12 cellular contexts compared by ENCODE assay signal in the genomic region with DNA sequence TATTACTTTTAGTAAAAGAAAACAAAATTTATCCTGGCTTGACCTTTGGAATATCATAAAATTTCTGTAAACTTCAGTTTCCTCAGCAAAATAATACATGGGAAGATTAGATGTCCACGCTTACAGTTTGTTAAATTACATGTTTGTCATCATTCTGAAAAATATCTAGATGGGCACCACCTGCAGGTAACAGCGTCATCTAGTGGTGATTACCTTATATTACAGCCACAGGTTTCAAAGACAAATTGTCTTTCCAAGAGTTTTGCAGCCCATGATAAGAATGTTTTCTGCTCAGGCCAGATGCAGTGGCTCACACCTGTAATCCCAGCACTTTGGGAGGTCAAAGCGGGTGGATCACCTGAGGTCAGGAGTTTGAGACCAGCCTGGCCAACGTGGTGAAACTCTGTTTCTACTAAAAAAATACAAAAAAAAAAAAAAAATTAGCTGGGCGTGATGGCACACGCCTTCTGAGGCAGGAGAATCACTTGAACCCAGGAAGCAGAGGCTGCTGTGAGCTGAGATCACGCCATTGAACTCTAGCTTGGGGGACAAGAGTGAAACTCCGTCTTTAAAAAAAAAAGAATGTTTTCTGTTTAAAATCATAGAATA.
A peak's percentile ranks its signal among the peaks of the same experiment; 100 is the strongest.
DNase-seq lines count a peak whose midpoint lies in the region; ATAC-seq and TF ChIP-seq lines count a peak whose summit lies in the region.
"Had no signal": no experiment of that assay in that cellular context is flagged by ENCODE, and none has a peak within 500 bp of the region (broad histone marks: within the 10 kb centered on the region; RNA-seq: fewer than 3 reads in every experiment).

No MANE protein-coding gene starts in this region.

- WGBS in heart right ventricle, 2 donors, result 82 to 84% methylated on average over 8 of the region's 8 CpGs

- no peak overlapping the region for H3K4me3 Mint-ChIP-seq in type B pancreatic cell
- H3K4me3 Mint-ChIP-seq: activated naive CD8-positive, alpha-beta T cell treated with anti-CD3 and anti-CD28 coated beads, Interleukin-2, amount 10 ng/mL, durations not matched to agents 7 days and 5 days; T-helper 17 cell had no signal

- H3K4me1 ChIP-seq in heart right ventricle (peaks cover 0 to 19% (median 7%) of the 10 kb centered on the region in 9 donors), PC-9 (replicated peaks; ENCODE audit: insufficient read depth) (no peaks in the 10 kb centered on the region)

- no peaks in the 10 kb centered on the region for H3K27me3 Mint-ChIP-seq in type B pancreatic cell

- TF ChIP-seq CTCF in heart right ventricle (IDR thresholded peaks at IDR 0.05), result peak in 7 of 9 donors; percentile 34 to 54 (median 41)
- TF ChIP-seq CTCF in PC-9 (conservative IDR thresholded peaks at IDR 0.05), result peak; percentile 97
- TF ChIP-seq CTCF in fibroblast of pulmonary artery (IDR thresholded peaks at IDR 0.05; ENCODE audit: low read length, missing control alignments), result peak; percentile 56
- peak; percentile 83 for TF ChIP-seq CTCF in type B pancreatic cell (conservative IDR thresholded peaks at IDR 0.05)

- no TSS peak for BruUV-seq in PC-9 (replicated peaks; lab: Mats Ljungman, UMichigan)

- no peaks in the 10 kb centered on the region for H3K9me3 ChIP-seq in heart right ventricle
- H3K9me3 ChIP-seq in PC-9 (ENCODE audit: insufficient read depth, low read depth), result no peaks in the 10 kb centered on the region
- H3K9me3 ChIP-seq: spleen had no signal

- H3K27me3 ChIP-seq in heart right ventricle (no peaks in the 10 kb centered on the region), PC-9 (ENCODE audit: insufficient read depth, low read depth) (no peaks in the 10 kb centered on the region)
- H3K27me3 ChIP-seq: spleen had no signal

- no peak overlapping the region for H3K27ac ChIP-seq in heart right ventricle
- H3K27ac ChIP-seq in PC-9, result no peak overlapping the region
- H3K27ac ChIP-seq: spleen had no signal

- ATAC-seq in heart right ventricle, result no peak
- no peak for ATAC-seq in Right ventricle myocardium inferior
- ATAC-seq in GM18520 (IDR thresholded peaks at IDR 0.05; ENCODE audit: unreplicated experiment), result no peak
- ATAC-seq: T-helper 17 cell had no signal

- H3K9me3 Mint-ChIP-seq in type B pancreatic cell, result no peaks in the 10 kb centered on the region
- H3K9me3 Mint-ChIP-seq: activated naive CD8-positive, alpha-beta T cell treated with anti-CD3 and anti-CD28 coated beads, Interleukin-2, amount 10 ng/mL, durations not matched to agents 7 days and 5 days had no signal

- H3K79me2 ChIP-seq in PC-9 (ENCODE audit: low read depth), result no peaks in the 10 kb centered on the region

- H3K4me3 ChIP-seq in heart right ventricle (no peak overlapping the region), PC-9 (no peak overlapping the region), fibroblast of pulmonary artery (replicated peaks; ENCODE audit: low read depth, low read length) (no peak overlapping the region)
- H3K4me3 ChIP-seq: spleen had no signal

- no peak overlapping the region for H3K4me2 ChIP-seq in PC-9

- CTCF ChIA-PET in PC-9 (lab: Charles Lee), result interaction anchor here (0.6 to 1.0 kb wide), 3 partner anchors 27 to 346 kb away, joined by 3 to 4 read pairs (median 3); no protein-coding TSS in a partner anchor

- H3K9me2 ChIP-seq in PC-9 (ENCODE audit: insufficient read depth), result no peaks in the 10 kb centered on the region

- H3K36me3 Mint-ChIP-seq in type B pancreatic cell, result peaks cover 3% of the 10 kb centered on the region
- H3K36me3 Mint-ChIP-seq: activated naive CD8-positive, alpha-beta T cell treated with anti-CD3 and anti-CD28 coated beads, Interleukin-2, amount 10 ng/mL, durations not matched to agents 7 days and 5 days had no signal

- H3K36me3 ChIP-seq in heart right ventricle (no peaks in the 10 kb centered on the region), PC-9 (ENCODE audit: low read depth) (no peaks in the 10 kb centered on the region)
- H3K36me3 ChIP-seq: spleen had no signal

- no peak overlapping the region for H3K27ac Mint-ChIP-seq in type B pancreatic cell
- H3K27ac Mint-ChIP-seq: activated naive CD8-positive, alpha-beta T cell treated with anti-CD3 and anti-CD28 coated beads, Interleukin-2, amount 10 ng/mL, durations not matched to agents 7 days and 5 days; T-helper 17 cell had no signal

- H3K4me1 Mint-ChIP-seq in type B pancreatic cell (ENCODE audit: unreplicated experiment), result peaks cover 24% of the 10 kb centered on the region
- H3K4me1 Mint-ChIP-seq: activated naive CD8-positive, alpha-beta T cell treated with anti-CD3 and anti-CD28 coated beads, Interleukin-2, amount 10 ng/mL, durations not matched to agents 7 days and 5 days; T-helper 17 cell had no signal

- no peaks in the 10 kb centered on the region; the same call in 1 of the 2 replicates for H3F3A ChIP-seq in PC-9 (ENCODE audit: insufficient read depth, low read depth)

- H4K20me1 ChIP-seq in PC-9 (ENCODE audit: insufficient read depth), result no peaks in the 10 kb centered on the region

- DNase-seq in heart right ventricle (no peak), Right ventricle myocardium inferior (ENCODE audit: missing footprints) (no peak), PC-9 (no peak), fibroblast of pulmonary artery (ENCODE audit: low read depth) (no peak), type B pancreatic cell (ENCODE audit: extremely low spot score, unreplicated experiment) (no peak), midbrain (lab: John Stamatoyannopoulos, UW) (no peak)
- no peak for DNase-seq in activated CD4-positive, alpha-beta T cell treated with anti-CD3 and anti-CD28 coated beads for 48 hours
- DNase-seq: activated naive CD8-positive, alpha-beta T cell treated with anti-CD3 and anti-CD28 coated beads, Interleukin-2, amount 10 ng/mL, durations not matched to agents 7 days and 5 days; COR-L47; spleen; T-helper 17 cell had no signal

- intact Hi-C loops in heart right ventricle (cut with DNase I), result no loop called here
- intact Hi-C loops in Right ventricle myocardium inferior (cut with DNase I), result no loop called here
- intact Hi-C loops in PC-9 (cut with micrococcal nuclease; ENCODE audit: unreplicated experiment), result no loop called here

- POLR2A ChIA-PET in PC-9 (lab: Charles Lee; ENCODE audit: unreplicated experiment), result no interaction called here

- no peak overlapping the region for H2AFZ ChIP-seq in PC-9

Comparison
In these comparisons a context has a peak if more than half of its experiments do, and no peak if none do; other contexts are left out.
1. CTCF ChIP-seq: peak in every context shown above with its lines; median percentile 97 in PC-9; 83 in type B pancreatic cell; 56 in fibroblast of pulmonary artery; 41 in heart right ventricle.